11 cellular contexts compared by ENCODE assay signal in genomic region chr17:2240541-2240940, GRCh38.
DNase-seq lines count a peak whose midpoint lies in the region; ATAC-seq lines count a peak whose summit lies in the region.
"Had no signal": no experiment of that assay in that cellular context is flagged by ENCODE, and none has a peak within 500 bp of the region (broad histone marks: within the 10 kb centered on the region; RNA-seq: fewer than 3 reads in every experiment).

No MANE protein-coding gene starts in this region.

- H3K4me1 ChIP-seq in urinary bladder (ENCODE audit: insufficient read depth) = no peaks in the 10 kb centered on the region

- H3K4me1 Mint-ChIP-seq in activated naive CD8-positive, alpha-beta T cell (ENCODE audit: low read depth) = peaks cover 27% of the 10 kb centered on the region
- peaks cover 35% of the 10 kb centered on the region for H3K4me1 Mint-ChIP-seq in activated naive CD8-positive, alpha-beta T cell treated with anti-CD3 and anti-CD28 coated beads for 36 hours
- peaks cover 77% of the 10 kb centered on the region for H3K4me1 Mint-ChIP-seq in activated T-helper 1 cell treated with anti-CD3 and anti-CD28 coated beads, Interleukin-12 subunit alpha, Interleukin-12 subunit beta, Interleukin-2, Interleukin-4 antibody, amounts not matched to agents 30 ng/mL and 10 ng/mL and 1 ng/mL, durations not matched to agents 14 hours and 24 hours and 36 hours (ENCODE audit: low read depth)
- H3K4me1 Mint-ChIP-seq in memory B cell = peaks cover 17% of the 10 kb centered on the region

- H3K27ac Mint-ChIP-seq in activated naive CD8-positive, alpha-beta T cell = peak overlapping the region; percentile 88
- no peak overlapping the region for H3K27ac Mint-ChIP-seq in activated naive CD8-positive, alpha-beta T cell treated with anti-CD3 and anti-CD28 coated beads for 36 hours
- H3K27ac Mint-ChIP-seq in activated T-helper 1 cell treated with anti-CD3 and anti-CD28 coated beads, Interleukin-12 subunit alpha, Interleukin-12 subunit beta, Interleukin-2, Interleukin-4 antibody, amounts not matched to agents 30 ng/mL and 10 ng/mL and 1 ng/mL, durations not matched to agents 14 hours and 24 hours and 36 hours = peak overlapping the region; percentile 64
- H3K27ac Mint-ChIP-seq in memory B cell = peak overlapping the region; percentile 88

- WGBS in urinary bladder = 82% methylated on average over 13 of the region's 13 CpGs

- ATAC-seq in memory B cell (ENCODE audit: low read depth) = no peak

- H3K4me3 Mint-ChIP-seq in activated naive CD8-positive, alpha-beta T cell = no peak overlapping the region
- no peak overlapping the region for H3K4me3 Mint-ChIP-seq in activated naive CD8-positive, alpha-beta T cell treated with anti-CD3 and anti-CD28 coated beads for 36 hours
- peak overlapping the region; percentile 37 for H3K4me3 Mint-ChIP-seq in activated T-helper 1 cell treated with anti-CD3 and anti-CD28 coated beads, Interleukin-12 subunit alpha, Interleukin-12 subunit beta, Interleukin-2, Interleukin-4 antibody, amounts not matched to agents 30 ng/mL and 10 ng/mL and 1 ng/mL, durations not matched to agents 14 hours and 24 hours and 36 hours
- H3K4me3 Mint-ChIP-seq in memory B cell = no peak overlapping the region

- DNase-seq in activated naive CD8-positive, alpha-beta T cell treated with anti-CD3 and anti-CD28 coated beads for 36 hours = no peak
- no peak for DNase-seq in activated T-helper 1 cell treated with anti-CD3 and anti-CD28 coated beads, Interleukin-12 subunit alpha, Interleukin-12 subunit beta, Interleukin-2, Interleukin-4 antibody, amounts not matched to agents 30 ng/mL and 10 ng/mL and 1 ng/mL, durations not matched to agents 14 hours and 24 hours and 36 hours (ENCODE audit: low spot score)
- DNase-seq in memory B cell (ENCODE audit: low spot score in 2 of 2) (no peak), DMS114 treated with DMSO at 0.1 percent for 48 hours (lab: John Stamatoyannopoulos, UW; ENCODE audit: unreplicated experiment) (no peak), mucosa of gallbladder (ENCODE audit: low spot score) (no peak)
- no peak for DNase-seq in stimulated activated CD8-positive, alpha-beta memory T cell treated with anti-CD3 and anti-CD28 coated beads, Interleukin-4, amount 100 ng/mL, for 48 hours
- DNase-seq: NCI-H1092 treated with DMSO at 0.1 percent for 48 hours had no signal

- H3K27ac ChIP-seq in urinary bladder (ENCODE audit: low read depth) = peak overlapping the region; percentile 66
- H3K27ac ChIP-seq: BLaER1 had no signal

- no peaks in the 10 kb centered on the region for H3K9me3 Mint-ChIP-seq in activated naive CD8-positive, alpha-beta T cell (ENCODE audit: low read depth)
- H3K9me3 Mint-ChIP-seq in activated naive CD8-positive, alpha-beta T cell treated with anti-CD3 and anti-CD28 coated beads for 36 hours = no peaks in the 10 kb centered on the region
- H3K9me3 Mint-ChIP-seq in activated T-helper 1 cell treated with anti-CD3 and anti-CD28 coated beads, Interleukin-12 subunit alpha, Interleukin-12 subunit beta, Interleukin-2, Interleukin-4 antibody, amounts not matched to agents 30 ng/mL and 10 ng/mL and 1 ng/mL, durations not matched to agents 14 hours and 24 hours and 36 hours = no peaks in the 10 kb centered on the region
- H3K9me3 Mint-ChIP-seq in memory B cell = no peaks in the 10 kb centered on the region

- H3K4me3 ChIP-seq in urinary bladder (ENCODE audit: low read depth, low read length) = no peak overlapping the region
- H3K4me3 ChIP-seq: BLaER1, mucosa of descending colon had no signal

- H3K27me3 Mint-ChIP-seq in activated naive CD8-positive, alpha-beta T cell = no peaks in the 10 kb centered on the region
- H3K27me3 Mint-ChIP-seq in activated naive CD8-positive, alpha-beta T cell treated with anti-CD3 and anti-CD28 coated beads for 36 hours = no peaks in the 10 kb centered on the region
- H3K27me3 Mint-ChIP-seq in activated T-helper 1 cell treated with anti-CD3 and anti-CD28 coated beads, Interleukin-12 subunit alpha, Interleukin-12 subunit beta, Interleukin-2, Interleukin-4 antibody, amounts not matched to agents 30 ng/mL and 10 ng/mL and 1 ng/mL, durations not matched to agents 14 hours and 24 hours and 36 hours (ENCODE audit: insufficient read depth) = no peaks in the 10 kb centered on the region
- no peaks in the 10 kb centered on the region for H3K27me3 Mint-ChIP-seq in memory B cell

- intact Hi-C loops in activated T-helper 1 cell treated with anti-CD3 and anti-CD28 coated beads, Interleukin-12 subunit alpha, Interleukin-12 subunit beta, Interleukin-2, Interleukin-4 antibody, amounts not matched to agents 30 ng/mL and 10 ng/mL and 1 ng/mL, durations not matched to agents 14 hours and 24 hours and 36 hours (cut with micrococcal nuclease) = loop anchor here (1.0 kb wide), 4 partner anchors 17 to 170 kb away; no protein-coding TSS in a partner anchor

- no peaks in the 10 kb centered on the region for H3K36me3 ChIP-seq in urinary bladder (ENCODE audit: insufficient read depth)

- H3K36me3 Mint-ChIP-seq in activated naive CD8-positive, alpha-beta T cell = peaks cover 19% of the 10 kb centered on the region
- H3K36me3 Mint-ChIP-seq in activated naive CD8-positive, alpha-beta T cell treated with anti-CD3 and anti-CD28 coated beads for 36 hours = peaks cover 33% of the 10 kb centered on the region
- H3K36me3 Mint-ChIP-seq in activated T-helper 1 cell treated with anti-CD3 and anti-CD28 coated beads, Interleukin-12 subunit alpha, Interleukin-12 subunit beta, Interleukin-2, Interleukin-4 antibody, amounts not matched to agents 30 ng/mL and 10 ng/mL and 1 ng/mL, durations not matched to agents 14 hours and 24 hours and 36 hours (ENCODE audit: low read depth) = peaks cover 33% of the 10 kb centered on the region
- H3K36me3 Mint-ChIP-seq in memory B cell = peaks cover 10% of the 10 kb centered on the region
